17 cellular contexts compared by ENCODE assay signal in genomic region chr11:15195454-15196200, GRCh38.
DNase-seq lines count a peak whose midpoint lies in the region; ATAC-seq and TF ChIP-seq lines count a peak whose summit lies in the region.
"Had no signal": no experiment of that assay in that cellular context is flagged by ENCODE, and none has a peak within 500 bp of the region (broad histone marks: within the 10 kb centered on the region; RNA-seq: fewer than 3 reads in every experiment).

No MANE protein-coding gene starts in this region.

- WGBS in GM23248 (ENCODE audit: low coverage in 1 of 2, low lambda C conversion rate in 2 of 2, missing lambda C conversion rate in 2 of 2), 2 experiments, result 45 to 49% methylated on average over 2 of the region's 2 CpGs
- 26% methylated on average over 2 of the region's 2 CpGs for WGBS in liver

- no peak overlapping the region for H3K4me2 ChIP-seq in GM23248 (ENCODE audit: unreplicated experiment)
- H3K4me2 ChIP-seq in neural progenitor cell, result no peak overlapping the region

- H3K4me1 ChIP-seq in GM23248 (ENCODE audit: insufficient read depth) (peaks cover 38% of the 10 kb centered on the region), colonic mucosa (no peaks in the 10 kb centered on the region), liver (ENCODE audit: control insufficient read depth in 4 of 4, insufficient read depth in 4 of 4, low read length in 3 of 4) (peaks cover 11 to 62% (median 35%) of the 10 kb centered on the region in 4 donors), neural progenitor cell (no peaks in the 10 kb centered on the region)

- H3F3A ChIP-seq in GM23248 (ENCODE audit: insufficient read depth) (peaks cover 30% of the 10 kb centered on the region), neural progenitor cell (ENCODE audit: low read depth) (no peaks in the 10 kb centered on the region)

- no peak overlapping the region for H3K4me3 Mint-ChIP-seq in neural progenitor cell
- no peak overlapping the region for H3K4me3 Mint-ChIP-seq in activated CD8-positive, alpha-beta T cell treated with anti-CD3 and anti-CD28 coated beads, Interleukin-2, amount 10 ng/mL, durations not matched to agents 7 days and 5 days
- H3K4me3 Mint-ChIP-seq: CD4-positive, CD25-positive, alpha-beta regulatory T cell; natural killer cell; stimulated activated naive B cell treated with anti-CD40 and anti-IgM and Interleukin-4, amounts not matched to agents 10 μg/mL and 1 μg/mL and 100 μg/mL, for 72 hours had no signal

- POLR2A ChIA-PET in activated CD8-positive, alpha-beta T cell treated with anti-CD3 and anti-CD28 coated beads, Interleukin-2, amount 10 ng/mL, durations not matched to agents 7 days and 5 days (lab: Charles Lee), result no interaction called here

- in situ Hi-C loops in GM23248 (cut with MboI), result loop anchor here (5.0 kb wide), 1 partner anchor 98 kb away; no protein-coding TSS in a partner anchor

- no peak overlapping the region for H3K27ac Mint-ChIP-seq in neural progenitor cell
- H3K27ac Mint-ChIP-seq in activated CD8-positive, alpha-beta T cell treated with anti-CD3 and anti-CD28 coated beads, Interleukin-2, amount 10 ng/mL, durations not matched to agents 7 days and 5 days, result no peak overlapping the region
- H3K27ac Mint-ChIP-seq: activated T-helper 2 cell treated with anti-CD3 and anti-CD28 coated beads, Interferon-gamma antibody, Interleukin-2, Interleukin-4, amounts not matched to agents 10 μg/mL and 5 μg/mL and 100 μg/mL, durations not matched to agents 14 hours and 24 hours and 36 hours; CD4-positive, CD25-positive, alpha-beta regulatory T cell; natural killer cell; stimulated activated naive B cell treated with anti-CD40 and anti-IgM and Interleukin-4, amounts not matched to agents 10 μg/mL and 1 μg/mL and 100 μg/mL, for 72 hours had no signal

- H3K4me3 ChIP-seq in GM23248 (no peak overlapping the region), colonic mucosa (no peak overlapping the region), liver (ENCODE audit: low read depth in 1 of 3, low read length in 3 of 3) (peak overlapping the region in 2 of 3 donors; percentile 6 to 18), neural progenitor cell (no peak overlapping the region)
- H3K4me3 ChIP-seq: cardiac muscle cell, tibial nerve had no signal

- H3K79me2 ChIP-seq in GM23248 (ENCODE audit: insufficient read depth), result no peaks in the 10 kb centered on the region
- H3K79me2 ChIP-seq in neural progenitor cell (ENCODE audit: low read depth), result no peaks in the 10 kb centered on the region

- H3K9ac ChIP-seq in GM23248, result no peak overlapping the region
- no peak overlapping the region for H3K9ac ChIP-seq in colonic mucosa (ENCODE audit: low read depth in 2 of 2, low read length in 2 of 2)
- H3K9ac ChIP-seq in liver (ENCODE audit: low read depth in 1 of 2, low read length in 2 of 2), result peak overlapping the region in 1 of 2 donors; percentile 25
- H3K9ac ChIP-seq in neural progenitor cell, result no peak overlapping the region

- peaks cover 2% of the 10 kb centered on the region for H3K27me3 Mint-ChIP-seq in neural progenitor cell (ENCODE audit: insufficient read depth, low read depth)
- peaks cover 4% of the 10 kb centered on the region for H3K27me3 Mint-ChIP-seq in activated CD8-positive, alpha-beta T cell treated with anti-CD3 and anti-CD28 coated beads, Interleukin-2, amount 10 ng/mL, durations not matched to agents 7 days and 5 days (ENCODE audit: low read depth)

- H3K27me3 ChIP-seq in GM23248 (replicated peaks; ENCODE audit: insufficient read depth) (no peaks in the 10 kb centered on the region), colonic mucosa (no peaks in the 10 kb centered on the region), liver (ENCODE audit: control insufficient read depth in 4 of 4, insufficient read depth in 4 of 4, low read length in 3 of 4) (no peaks in the 10 kb centered on the region), neural progenitor cell (no peaks in the 10 kb centered on the region)
- H3K27me3 ChIP-seq: cardiac muscle cell, tibial nerve had no signal

- no peaks in the 10 kb centered on the region for H3K9me3 Mint-ChIP-seq in neural progenitor cell
- H3K9me3 Mint-ChIP-seq in activated CD8-positive, alpha-beta T cell treated with anti-CD3 and anti-CD28 coated beads, Interleukin-2, amount 10 ng/mL, durations not matched to agents 7 days and 5 days (ENCODE audit: insufficient read depth), result no peaks in the 10 kb centered on the region
- H3K9me3 Mint-ChIP-seq: activated T-helper 2 cell treated with anti-CD3 and anti-CD28 coated beads, Interferon-gamma antibody, Interleukin-2, Interleukin-4, amounts not matched to agents 10 μg/mL and 5 μg/mL and 100 μg/mL, durations not matched to agents 14 hours and 24 hours and 36 hours; natural killer cell; stimulated activated naive B cell treated with anti-CD40 and anti-IgM and Interleukin-4, amounts not matched to agents 10 μg/mL and 1 μg/mL and 100 μg/mL, for 72 hours had no signal

- H3K9me3 ChIP-seq in GM23248 (ENCODE audit: low read depth) (no peaks in the 10 kb centered on the region), colonic mucosa (no peaks in the 10 kb centered on the region), liver (ENCODE audit: control insufficient read depth in 4 of 4, low read length in 3 of 4) (no peaks in the 10 kb centered on the region), neural progenitor cell (ENCODE audit: low read depth) (no peaks in the 10 kb centered on the region)
- H3K9me3 ChIP-seq: tibial nerve had no signal

- no peak for ATAC-seq in activated CD8-positive, alpha-beta T cell treated with anti-CD3 and anti-CD28 coated beads, Interleukin-2, amount 10 ng/mL, durations not matched to agents 7 days and 5 days
- no peak for ATAC-seq in GM18909 (IDR thresholded peaks at IDR 0.05; ENCODE audit: poor library complexity, unreplicated experiment)
- ATAC-seq: natural killer cell; PC-3; stimulated activated naive B cell treated with anti-CD40 and anti-IgM and Interleukin-4, amounts not matched to agents 10 μg/mL and 1 μg/mL and 100 μg/mL, for 72 hours had no signal

- no peaks in the 10 kb centered on the region for H3K4me1 Mint-ChIP-seq in neural progenitor cell
- H3K4me1 Mint-ChIP-seq in activated CD8-positive, alpha-beta T cell treated with anti-CD3 and anti-CD28 coated beads, Interleukin-2, amount 10 ng/mL, durations not matched to agents 7 days and 5 days (ENCODE audit: low read depth), result no peaks in the 10 kb centered on the region
- H3K4me1 Mint-ChIP-seq: CD4-positive, CD25-positive, alpha-beta regulatory T cell; natural killer cell had no signal

- H3K27ac ChIP-seq in 22Rv1 (peak overlapping the region; percentile 94), GM23248 (no peak overlapping the region), colonic mucosa (no peak overlapping the region), liver (ENCODE audit: low read depth in 1 of 2, low read length in 2 of 2) (peak overlapping the region; percentile 74 to 94), neural progenitor cell (no peak overlapping the region)
- H3K27ac ChIP-seq: cardiac muscle cell had no signal

- H2AFZ ChIP-seq in GM23248 (no peak overlapping the region), neural progenitor cell (replicated peaks) (no peak overlapping the region)

- H3K36me3 ChIP-seq in GM23248 (ENCODE audit: low read depth) (no peaks in the 10 kb centered on the region), colonic mucosa (no peaks in the 10 kb centered on the region), liver (ENCODE audit: control insufficient read depth in 4 of 4, insufficient read depth in 3 of 4, low read depth in 1 of 4, low read length in 3 of 4) (no peaks in the 10 kb centered on the region), neural progenitor cell (no peaks in the 10 kb centered on the region)
- H3K36me3 ChIP-seq: cardiac muscle cell had no signal

- H3K36me3 Mint-ChIP-seq in neural progenitor cell, result no peaks in the 10 kb centered on the region
- H3K36me3 Mint-ChIP-seq in activated CD8-positive, alpha-beta T cell treated with anti-CD3 and anti-CD28 coated beads, Interleukin-2, amount 10 ng/mL, durations not matched to agents 7 days and 5 days (ENCODE audit: low read depth), result no peaks in the 10 kb centered on the region
- H3K36me3 Mint-ChIP-seq: CD4-positive, CD25-positive, alpha-beta regulatory T cell; natural killer cell; stimulated activated naive B cell treated with anti-CD40 and anti-IgM and Interleukin-4, amounts not matched to agents 10 μg/mL and 1 μg/mL and 100 μg/mL, for 72 hours had no signal

- H4K20me1 ChIP-seq in GM23248 (ENCODE audit: insufficient read depth) (no peaks in the 10 kb centered on the region), neural progenitor cell (ENCODE audit: low read depth) (no peaks in the 10 kb centered on the region)

- DNase-seq in GM23248 (peak; percentile 25), colonic mucosa (peak; percentile 26), neural progenitor cell (ENCODE audit: low spot score) (no peak), hippocampal formation (lab: John Stamatoyannopoulos, UW) (no peak)
- no peak for DNase-seq in activated CD8-positive, alpha-beta T cell treated with anti-CD3 and anti-CD28 coated beads, Interleukin-2, amount 10 ng/mL, durations not matched to agents 7 days and 5 days
- DNase-seq: CD4-positive, CD25-positive, alpha-beta regulatory T cell; DND-41; natural killer cell; NCI-H2081 treated with DMSO at 0.1 percent for 48 hours; PC-3; stimulated activated naive B cell treated with anti-CD40 and anti-IgM and Interleukin-4, amounts not matched to agents 10 μg/mL and 1 μg/mL and 100 μg/mL, for 72 hours had no signal

- CTCF ChIA-PET in activated CD8-positive, alpha-beta T cell treated with anti-CD3 and anti-CD28 coated beads, Interleukin-2, amount 10 ng/mL, durations not matched to agents 7 days and 5 days (lab: Charles Lee), result interaction anchor here (1.0 to 4.7 kb wide), 3 partner anchors 12 to 190 kb away, joined by 3 to 15 read pairs (median 4); no protein-coding TSS in a partner anchor

- intact Hi-C loops in colonic mucosa (cut with DNase I), result loop anchor here (10.0 kb wide), 1 partner anchor 221 kb away; the partner anchor contains the start of gene CALCA

- TF ChIP-seq CTCF in 22Rv1 (IDR thresholded peaks at IDR 0.05) (no peak), colonic mucosa (IDR thresholded peaks at IDR 0.05) (no peak), liver (IDR thresholded peaks at IDR 0.05; ENCODE audit: low read depth, low read length, missing input control) (no peak), neural progenitor cell (IDR thresholded peaks at IDR 0.05) (no peak)

- TF ChIP-seq RAD21 in liver (IDR thresholded peaks at IDR 0.05), result peak; percentile 24 to 38

- no peaks in the 10 kb centered on the region for H3K9me2 ChIP-seq in GM23248 (ENCODE audit: insufficient read depth)

Comparison
In these comparisons a context has a peak if more than half of its experiments do, and no peak if none do; other contexts are left out.
1. H3K27ac ChIP-seq: peak in 22Rv1 (single experiment) and liver (2 of 2); none in GM23248 (single experiment), colonic mucosa (single experiment) and neural progenitor cell (single experiment).
2. DNase-seq: peak in GM23248 (single experiment) and colonic mucosa (single experiment); none in neural progenitor cell (single experiment), hippocampal formation (0 of 2) and activated CD8-positive, alpha-beta T cell treated with anti-CD3 and anti-CD28 coated beads, Interleukin-2, amount 10 ng/mL, durations not matched to agents 7 days and 5 days (single experiment).
3. H3K4me3 ChIP-seq: peak in liver (2 of 3); none in GM23248 (single experiment), colonic mucosa (single experiment) and neural progenitor cell (single experiment).